1 cellular context compared by ENCODE assay signal in genomic region chr6:132734694-132735236, GRCh38.
TF ChIP-seq lines count a peak whose summit lies in the region.

No MANE protein-coding gene starts in this region.

TF ChIP-seq in GM12878, 131 proteins besides CTCF, POLR2A, EP300 and RAD21:
- TF ChIP-seq MXI1 (IDR thresholded peaks at IDR 0.05; ENCODE audit: low read depth, low read length) (no peak), ZNF687 (IDR thresholded peaks at IDR 0.05) (no peak), SUZ12 (IDR thresholded peaks at IDR 0.05; ENCODE audit: unreplicated experiment) (no peak), USF2 (IDR thresholded peaks at IDR 0.05; ENCODE audit: borderline replicate concordance, low read depth, low read length) (no peak)
TF ChIP-seq in GM12878: peak in this region for 0.
